ENCODE assay signal across 16 cellular contexts in genomic region chr16:56764835-56765234, GRCh38.
"Had no signal": no experiment of that assay in that cellular context is flagged by ENCODE, and none has a peak within 500 bp of the region (broad histone marks: within the 10 kb centered on the region; RNA-seq: fewer than 3 reads in every experiment).

No MANE protein-coding gene starts in this region.

- H3K27ac Mint-ChIP-seq: activated CD4-positive, alpha-beta T cell treated with anti-CD3 and anti-CD28 coated beads for 36 hours; stimulated activated naive B cell treated with anti-CD40 and anti-IgM and Interleukin-4, amounts not matched to agents 10 μg/mL and 1 μg/mL and 100 μg/mL, for 72 hours had no signal

- H3K9me3 ChIP-seq: body of pancreas, colonic mucosa, thyroid gland had no signal

- H3K27ac ChIP-seq: colonic mucosa, thyroid gland, VCaP had no signal

- H3K36me3 ChIP-seq: colonic mucosa had no signal

- ATAC-seq: activated CD4-positive, alpha-beta T cell treated with anti-CD3 and anti-CD28 coated beads for 36 hours; activated naive CD4-positive, alpha-beta T cell treated with anti-CD3 and anti-CD28 coated beads, Interleukin-2, amount 50 U/mL, for 72 hours; body of pancreas; natural killer cell treated with Interleukin-12 subunit alpha and Interleukin-12 subunit beta and Interleukin-15 and Interleukin-18, amount 100 ng/mL, for 72 hours; stimulated activated naive B cell treated with anti-CD40 and anti-IgM and Interleukin-4, amounts not matched to agents 10 μg/mL and 1 μg/mL and 100 μg/mL, for 72 hours had no signal

- H3K9me3 Mint-ChIP-seq: activated naive CD4-positive, alpha-beta T cell treated with anti-CD3 and anti-CD28 coated beads, Interleukin-2, amount 50 U/mL, for 72 hours; natural killer cell treated with Interleukin-12 subunit alpha and Interleukin-12 subunit beta and Interleukin-15 and Interleukin-18, amount 100 ng/mL, for 72 hours; stimulated activated naive B cell treated with anti-CD40 and anti-IgM and Interleukin-4, amounts not matched to agents 10 μg/mL and 1 μg/mL and 100 μg/mL, for 72 hours had no signal

- H3K4me3 ChIP-seq: body of pancreas, colonic mucosa, thyroid gland had no signal

- DNase-seq: activated CD4-positive, alpha-beta T cell treated with anti-CD3 and anti-CD28 coated beads for 36 hours; activated CD8-positive, alpha-beta memory T cell treated with anti-CD3 and anti-CD28 coated beads for 24 hours; activated effector memory CD4-positive, alpha-beta T cell treated with Interleukin-2 at 50 U/mL for 16 hours; activated T-cell treated with anti-CD3 and anti-CD28 coated beads for 4 hours; body of pancreas; central memory CD4-positive, alpha-beta T cell; colonic mucosa; head of caudate nucleus; kidney glomerular epithelial cell; mesenchymal stem cell; stimulated activated CD4-positive, alpha-beta T cell treated with anti-CD3 and anti-CD28 coated beads, Interleukin-4, amount 100 ng/mL, for 1 hour; stimulated activated naive B cell treated with anti-CD40 and anti-IgM and Interleukin-4, amounts not matched to agents 10 μg/mL and 1 μg/mL and 100 μg/mL, for 72 hours; thyroid gland had no signal

- H3K27me3 Mint-ChIP-seq: activated CD4-positive, alpha-beta T cell treated with anti-CD3 and anti-CD28 coated beads for 36 hours; natural killer cell treated with Interleukin-12 subunit alpha and Interleukin-12 subunit beta and Interleukin-15 and Interleukin-18, amount 100 ng/mL, for 72 hours; stimulated activated naive B cell treated with anti-CD40 and anti-IgM and Interleukin-4, amounts not matched to agents 10 μg/mL and 1 μg/mL and 100 μg/mL, for 72 hours had no signal

- H3K4me3 Mint-ChIP-seq: activated CD4-positive, alpha-beta T cell treated with anti-CD3 and anti-CD28 coated beads for 36 hours; natural killer cell treated with Interleukin-12 subunit alpha and Interleukin-12 subunit beta and Interleukin-15 and Interleukin-18, amount 100 ng/mL, for 72 hours; stimulated activated naive B cell treated with anti-CD40 and anti-IgM and Interleukin-4, amounts not matched to agents 10 μg/mL and 1 μg/mL and 100 μg/mL, for 72 hours had no signal

- H3K27me3 ChIP-seq: body of pancreas, colonic mucosa, thyroid gland had no signal
